ENCODE assay signal across 2 cellular contexts in the genomic region with DNA sequence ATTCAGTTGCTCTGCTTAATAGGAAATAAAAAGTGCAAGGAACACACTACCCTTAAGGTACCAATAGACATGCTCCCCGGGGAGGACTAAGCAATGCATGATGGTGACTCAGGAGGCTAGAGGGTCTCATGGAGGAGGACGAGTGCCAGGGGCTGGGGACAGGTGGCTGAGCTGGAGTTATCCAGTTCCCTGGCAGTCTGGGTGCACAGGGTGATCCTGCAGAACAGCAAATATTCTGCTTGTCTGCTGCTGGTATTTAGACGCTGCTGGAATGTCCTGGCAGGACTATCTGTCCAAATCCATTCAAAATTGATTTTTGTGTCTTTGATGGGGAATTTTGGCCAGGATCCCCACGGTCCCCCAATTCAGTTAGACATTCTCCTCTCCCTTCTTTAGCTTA.
TF ChIP-seq lines count a peak whose summit lies in the region.

No MANE protein-coding gene starts in this region.

TF ChIP-seq in GM23338, 12 proteins besides CTCF, POLR2A, EP300 and RAD21 (continued from another document):
- TF ChIP-seq, protein P1, sequence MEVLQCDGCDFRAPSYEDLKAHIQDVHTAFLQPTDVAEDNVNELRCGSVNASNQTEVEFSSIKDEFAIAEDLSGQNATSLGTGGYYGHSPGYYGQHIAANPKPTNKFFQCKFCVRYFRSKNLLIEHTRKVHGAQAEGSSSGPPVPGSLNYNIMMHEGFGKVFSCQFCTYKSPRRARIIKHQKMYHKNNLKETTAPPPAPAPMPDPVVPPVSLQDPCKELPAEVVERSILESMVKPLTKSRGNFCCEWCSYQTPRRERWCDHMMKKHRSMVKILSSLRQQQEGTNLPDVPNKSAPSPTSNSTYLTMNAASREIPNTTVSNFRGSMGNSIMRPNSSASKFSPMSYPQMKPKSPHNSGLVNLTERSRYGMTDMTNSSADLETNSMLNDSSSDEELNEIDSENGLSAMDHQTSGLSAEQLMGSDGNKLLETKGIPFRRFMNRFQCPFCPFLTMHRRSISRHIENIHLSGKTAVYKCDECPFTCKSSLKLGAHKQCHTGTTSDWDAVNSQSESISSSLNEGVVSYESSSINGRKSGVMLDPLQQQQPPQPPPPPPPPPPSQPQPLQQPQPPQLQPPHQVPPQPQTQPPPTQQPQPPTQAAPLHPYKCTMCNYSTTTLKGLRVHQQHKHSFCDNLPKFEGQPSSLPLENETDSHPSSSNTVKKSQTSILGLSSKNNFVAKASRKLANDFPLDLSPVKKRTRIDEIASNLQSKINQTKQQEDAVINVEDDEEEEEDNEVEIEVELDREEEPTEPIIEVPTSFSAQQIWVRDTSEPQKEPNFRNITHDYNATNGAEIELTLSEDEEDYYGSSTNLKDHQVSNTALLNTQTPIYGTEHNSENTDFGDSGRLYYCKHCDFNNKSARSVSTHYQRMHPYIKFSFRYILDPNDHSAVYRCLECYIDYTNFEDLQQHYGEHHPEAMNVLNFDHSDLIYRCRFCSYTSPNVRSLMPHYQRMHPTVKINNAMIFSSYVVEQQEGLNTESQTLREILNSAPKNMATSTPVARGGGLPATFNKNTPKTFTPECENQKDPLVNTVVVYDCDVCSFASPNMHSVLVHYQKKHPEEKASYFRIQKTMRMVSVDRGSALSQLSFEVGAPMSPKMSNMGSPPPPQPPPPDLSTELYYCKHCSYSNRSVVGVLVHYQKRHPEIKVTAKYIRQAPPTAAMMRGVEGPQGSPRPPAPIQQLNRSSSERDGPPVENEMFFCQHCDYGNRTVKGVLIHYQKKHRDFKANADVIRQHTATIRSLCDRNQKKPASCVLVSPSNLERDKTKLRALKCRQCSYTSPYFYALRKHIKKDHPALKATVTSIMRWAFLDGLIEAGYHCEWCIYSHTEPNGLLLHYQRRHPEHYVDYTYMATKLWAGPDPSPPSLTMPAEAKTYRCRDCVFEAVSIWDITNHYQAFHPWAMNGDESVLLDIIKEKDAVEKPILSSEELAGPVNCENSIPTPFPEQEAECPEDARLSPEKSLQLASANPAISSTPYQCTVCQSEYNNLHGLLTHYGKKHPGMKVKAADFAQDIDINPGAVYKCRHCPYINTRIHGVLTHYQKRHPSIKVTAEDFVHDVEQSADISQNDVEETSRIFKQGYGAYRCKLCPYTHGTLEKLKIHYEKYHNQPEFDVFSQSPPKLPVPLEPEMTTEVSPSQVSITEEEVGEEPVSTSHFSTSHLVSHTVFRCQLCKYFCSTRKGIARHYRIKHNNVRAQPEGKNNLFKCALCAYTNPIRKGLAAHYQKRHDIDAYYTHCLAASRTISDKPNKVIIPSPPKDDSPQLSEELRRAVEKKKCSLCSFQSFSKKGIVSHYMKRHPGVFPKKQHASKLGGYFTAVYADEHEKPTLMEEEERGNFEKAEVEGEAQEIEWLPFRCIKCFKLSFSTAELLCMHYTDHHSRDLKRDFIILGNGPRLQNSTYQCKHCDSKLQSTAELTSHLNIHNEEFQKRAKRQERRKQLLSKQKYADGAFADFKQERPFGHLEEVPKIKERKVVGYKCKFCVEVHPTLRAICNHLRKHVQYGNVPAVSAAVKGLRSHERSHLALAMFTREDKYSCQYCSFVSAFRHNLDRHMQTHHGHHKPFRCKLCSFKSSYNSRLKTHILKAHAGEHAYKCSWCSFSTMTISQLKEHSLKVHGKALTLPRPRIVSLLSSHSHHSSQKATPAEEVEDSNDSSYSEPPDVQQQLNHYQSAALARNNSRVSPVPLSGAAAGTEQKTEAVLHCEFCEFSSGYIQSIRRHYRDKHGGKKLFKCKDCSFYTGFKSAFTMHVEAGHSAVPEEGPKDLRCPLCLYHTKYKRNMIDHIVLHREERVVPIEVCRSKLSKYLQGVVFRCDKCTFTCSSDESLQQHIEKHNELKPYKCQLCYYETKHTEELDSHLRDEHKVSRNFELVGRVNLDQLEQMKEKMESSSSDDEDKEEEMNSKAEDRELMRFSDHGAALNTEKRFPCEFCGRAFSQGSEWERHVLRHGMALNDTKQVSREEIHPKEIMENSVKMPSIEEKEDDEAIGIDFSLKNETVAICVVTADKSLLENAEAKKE (CRISPR knock-in tag; IDR thresholded peaks at IDR 0.05) = no peak

TF ChIP-seq in SK-N-SH treated with all-trans-retinoic acid at 6 μM for 48 hours, 23 proteins besides CTCF, POLR2A, EP300 and RAD21 (continued from another document):
- no peak for TF ChIP-seq POU6F1 (CRISPR knock-in tag; IDR thresholded peaks at IDR 0.05; ENCODE audit: borderline replicate concordance, low read depth)
TF ChIP-seq in SK-N-SH treated with all-trans-retinoic acid at 6 μM for 48 hours: peak in this region for 0.
